Comparison of ENCODE assay signal across 1 cellular context in genomic region chr20:36181934-36182603, GRCh38.
A peak's percentile ranks its signal among the peaks of the same experiment; 100 is the strongest.
TF ChIP-seq lines count a peak whose summit lies in the region.

No MANE protein-coding gene starts in this region.

TF ChIP-seq in HepG2, 621 proteins besides CTCF, POLR2A, EP300 and RAD21 (continued from another document and continues in another):
- TF ChIP-seq SKIL (CRISPR knock-in tag; IDR thresholded peaks at IDR 0.05; ENCODE audit: borderline replicate concordance) (peak; percentile 57), CHD4 (IDR thresholded peaks at IDR 0.05; ENCODE audit: borderline replicate concordance, low read length) (peak; percentile 98), FOXO1 (CRISPR knock-in tag; IDR thresholded peaks at IDR 0.05) (peak; percentile 87), THAP11 (CRISPR knock-in tag; IDR thresholded peaks at IDR 0.05) (peak; percentile 74), NR2F6 (IDR thresholded peaks at IDR 0.05) (peak; percentile 45; the same call in 1 of the 2 replicates), NR2F6 (CRISPR knock-in tag; IDR thresholded peaks at IDR 0.05) (peak; percentile 84), SOX13 (IDR thresholded peaks at IDR 0.05) (no peak), SOX13 (CRISPR knock-in tag; conservative IDR thresholded peaks at IDR 0.05 in 1 of 2, IDR thresholded peaks at IDR 0.05 in 1 of 2) (peak in 1 of 2 experiments; percentile 35; a peak in 1 of 4 replicates), TRAFD1 (CRISPR knock-in tag; IDR thresholded peaks at IDR 0.05; ENCODE audit: borderline replicate concordance) (no peak; the same call in 1 of the 2 replicates), ZSCAN20 (CRISPR knock-in tag; IDR thresholded peaks at IDR 0.05; ENCODE audit: borderline replicate concordance) (no peak), ZNF850 (CRISPR knock-in tag; conservative IDR thresholded peaks at IDR 0.05) (no peak), RFX1 (IDR thresholded peaks at IDR 0.05) (no peak), ZNF343 (CRISPR knock-in tag; IDR thresholded peaks at IDR 0.05) (no peak), KDM2A (CRISPR knock-in tag; IDR thresholded peaks at IDR 0.05; ENCODE audit: borderline replicate concordance, low read depth) (peak; percentile 49; the same call in 1 of the 2 replicates), NFKBIZ (CRISPR knock-in tag; IDR thresholded peaks at IDR 0.05) (0 out of 2 replicates have a peak, but pooled peaks have one; percentile 31), TBX3 (IDR thresholded peaks at IDR 0.05; ENCODE audit: borderline replicate concordance) (no peak), ARNT2 (CRISPR knock-in tag; IDR thresholded peaks at IDR 0.05; ENCODE audit: low read depth) (peak; percentile 65), JDP2 (CRISPR knock-in tag; IDR thresholded peaks at IDR 0.05; ENCODE audit: borderline replicate concordance) (no peak), CEBPB (IDR thresholded peaks at IDR 0.05; ENCODE audit: borderline replicate concordance, low read depth, low read length) (peak; percentile 93), ZNF782 (CRISPR knock-in tag; IDR thresholded peaks at IDR 0.05; ENCODE audit: borderline replicate concordance) (no peak), ATAD3A (CRISPR knock-in tag; IDR thresholded peaks at IDR 0.05) (no peak), THAP9 (CRISPR knock-in tag; IDR thresholded peaks at IDR 0.05; ENCODE audit: borderline replicate concordance) (0 out of 2 replicates have a peak, but pooled peaks have one; percentile 71), ZBTB21 (CRISPR knock-in tag; IDR thresholded peaks at IDR 0.05) (peak; percentile 97), AGO1 (IDR thresholded peaks at IDR 0.05; ENCODE audit: low read depth, low read length, poor library complexity, severe bottlenecking) (no peak), TAF1 (CRISPR knock-in tag; IDR thresholded peaks at IDR 0.05) (no peak; the same call in 1 of the 2 replicates), MTF1 (CRISPR knock-in tag; IDR thresholded peaks at IDR 0.05) (no peak), ZNF577 (CRISPR knock-in tag; IDR thresholded peaks at IDR 0.05; ENCODE audit: borderline replicate concordance, low read depth) (no peak), HOXA3 (CRISPR knock-in tag; IDR thresholded peaks at IDR 0.05) (peak; percentile 67; the same call in 1 of the 2 replicates), MATR3 (CRISPR knock-in tag; IDR thresholded peaks at IDR 0.05) (no peak), ZNF333 (CRISPR knock-in tag; IDR thresholded peaks at IDR 0.05; ENCODE audit: borderline replicate concordance) (no peak), REXO4 (CRISPR knock-in tag; IDR thresholded peaks at IDR 0.05; ENCODE audit: borderline replicate concordance) (no peak), MTA3 (CRISPR knock-in tag; IDR thresholded peaks at IDR 0.05) (no peak), NFATC3 (CRISPR knock-in tag; IDR thresholded peaks at IDR 0.05) (no peak), JUNB (CRISPR knock-in tag; IDR thresholded peaks at IDR 0.05; ENCODE audit: borderline replicate concordance) (no peak), NCOA2 (CRISPR knock-in tag; IDR thresholded peaks at IDR 0.05) (peak; percentile 38; the same call in 1 of the 2 replicates), KAT8 (CRISPR knock-in tag; IDR thresholded peaks at IDR 0.05) (peak; percentile 64), RBFOX2 (IDR thresholded peaks at IDR 0.05; ENCODE audit: low read depth, low read length) (no peak), HNRNPK (IDR thresholded peaks at IDR 0.05; ENCODE audit: low read depth, low read length, poor library complexity, severe bottlenecking) (no peak), ZNF512 (CRISPR knock-in tag; IDR thresholded peaks at IDR 0.05) (no peak), GATAD1 (CRISPR knock-in tag; IDR thresholded peaks at IDR 0.05) (peak; percentile 39; the same call in 1 of the 2 replicates), ZNF225 (CRISPR knock-in tag; IDR thresholded peaks at IDR 0.05) (peak; percentile 70), ZFP62 (CRISPR knock-in tag; IDR thresholded peaks at IDR 0.05) (no peak), KAT7 (CRISPR knock-in tag; IDR thresholded peaks at IDR 0.05; ENCODE audit: borderline replicate concordance) (no peak), MAFG (CRISPR knock-in tag; IDR thresholded peaks at IDR 0.05) (no peak), ZBTB38 (CRISPR knock-in tag; IDR thresholded peaks at IDR 0.05) (peak; percentile 70), KLF15 (CRISPR knock-in tag; IDR thresholded peaks at IDR 0.05; ENCODE audit: borderline replicate concordance) (no peak), KLF13 (CRISPR knock-in tag; IDR thresholded peaks at IDR 0.05) (no peak), NFIB (CRISPR knock-in tag; IDR thresholded peaks at IDR 0.05; ENCODE audit: borderline replicate concordance) (0 out of 2 replicates have a peak, but pooled peaks have one; percentile 15), TFAP4 (IDR thresholded peaks at IDR 0.05; ENCODE audit: borderline replicate concordance, low read depth) (peak; percentile 79; the same call in 1 of the 2 replicates), ZSCAN21 (CRISPR knock-in tag; IDR thresholded peaks at IDR 0.05; ENCODE audit: borderline replicate concordance) (0 out of 2 replicates have a peak, but pooled peaks have one; percentile 34), HES4 (CRISPR knock-in tag; IDR thresholded peaks at IDR 0.05; ENCODE audit: borderline replicate concordance) (0 out of 2 replicates have a peak, but pooled peaks have one; percentile 25), HOXA9 (CRISPR knock-in tag; IDR thresholded peaks at IDR 0.05; ENCODE audit: borderline replicate concordance) (0 out of 2 replicates have a peak, but pooled peaks have one; percentile 68), SRY (CRISPR knock-in tag; IDR thresholded peaks at IDR 0.05) (peak; percentile 13; the same call in 1 of the 2 replicates), IRF1 (CRISPR knock-in tag; IDR thresholded peaks at IDR 0.05; ENCODE audit: low read depth) (no peak)
- TF ChIP-seq, protein P1, sequence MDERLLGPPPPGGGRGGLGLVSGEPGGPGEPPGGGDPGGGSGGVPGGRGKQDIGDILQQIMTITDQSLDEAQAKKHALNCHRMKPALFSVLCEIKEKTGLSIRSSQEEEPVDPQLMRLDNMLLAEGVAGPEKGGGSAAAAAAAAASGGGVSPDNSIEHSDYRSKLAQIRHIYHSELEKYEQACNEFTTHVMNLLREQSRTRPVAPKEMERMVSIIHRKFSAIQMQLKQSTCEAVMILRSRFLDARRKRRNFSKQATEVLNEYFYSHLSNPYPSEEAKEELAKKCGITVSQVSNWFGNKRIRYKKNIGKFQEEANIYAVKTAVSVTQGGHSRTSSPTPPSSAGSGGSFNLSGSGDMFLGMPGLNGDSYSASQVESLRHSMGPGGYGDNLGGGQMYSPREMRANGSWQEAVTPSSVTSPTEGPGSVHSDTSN (CRISPR knock-in tag; IDR thresholded peaks at IDR 0.05), result peak; percentile 44; the same call in 1 of the 2 replicates
- TF ChIP-seq, protein P2, sequence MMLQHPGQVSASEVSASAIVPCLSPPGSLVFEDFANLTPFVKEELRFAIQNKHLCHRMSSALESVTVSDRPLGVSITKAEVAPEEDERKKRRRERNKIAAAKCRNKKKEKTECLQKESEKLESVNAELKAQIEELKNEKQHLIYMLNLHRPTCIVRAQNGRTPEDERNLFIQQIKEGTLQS (CRISPR knock-in tag; IDR thresholded peaks at IDR 0.05), result peak; percentile 86
- TF ChIP-seq, protein P3, sequence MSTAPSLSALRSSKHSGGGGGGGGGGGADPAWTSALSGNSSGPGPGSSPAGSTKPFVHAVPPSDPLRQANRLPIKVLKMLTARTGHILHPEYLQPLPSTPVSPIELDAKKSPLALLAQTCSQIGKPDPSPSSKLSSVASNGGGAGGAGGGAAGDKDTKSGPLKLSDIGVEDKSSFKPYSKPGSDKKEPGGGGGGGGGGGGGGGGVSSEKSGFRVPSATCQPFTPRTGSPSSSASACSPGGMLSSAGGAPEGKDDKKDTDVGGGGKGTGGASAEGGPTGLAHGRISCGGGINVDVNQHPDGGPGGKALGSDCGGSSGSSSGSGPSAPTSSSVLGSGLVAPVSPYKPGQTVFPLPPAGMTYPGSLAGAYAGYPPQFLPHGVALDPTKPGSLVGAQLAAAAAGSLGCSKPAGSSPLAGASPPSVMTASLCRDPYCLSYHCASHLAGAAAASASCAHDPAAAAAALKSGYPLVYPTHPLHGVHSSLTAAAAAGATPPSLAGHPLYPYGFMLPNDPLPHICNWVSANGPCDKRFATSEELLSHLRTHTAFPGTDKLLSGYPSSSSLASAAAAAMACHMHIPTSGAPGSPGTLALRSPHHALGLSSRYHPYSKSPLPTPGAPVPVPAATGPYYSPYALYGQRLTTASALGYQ (CRISPR knock-in tag; IDR thresholded peaks at IDR 0.05), result no peak
- TF ChIP-seq, protein P4, sequence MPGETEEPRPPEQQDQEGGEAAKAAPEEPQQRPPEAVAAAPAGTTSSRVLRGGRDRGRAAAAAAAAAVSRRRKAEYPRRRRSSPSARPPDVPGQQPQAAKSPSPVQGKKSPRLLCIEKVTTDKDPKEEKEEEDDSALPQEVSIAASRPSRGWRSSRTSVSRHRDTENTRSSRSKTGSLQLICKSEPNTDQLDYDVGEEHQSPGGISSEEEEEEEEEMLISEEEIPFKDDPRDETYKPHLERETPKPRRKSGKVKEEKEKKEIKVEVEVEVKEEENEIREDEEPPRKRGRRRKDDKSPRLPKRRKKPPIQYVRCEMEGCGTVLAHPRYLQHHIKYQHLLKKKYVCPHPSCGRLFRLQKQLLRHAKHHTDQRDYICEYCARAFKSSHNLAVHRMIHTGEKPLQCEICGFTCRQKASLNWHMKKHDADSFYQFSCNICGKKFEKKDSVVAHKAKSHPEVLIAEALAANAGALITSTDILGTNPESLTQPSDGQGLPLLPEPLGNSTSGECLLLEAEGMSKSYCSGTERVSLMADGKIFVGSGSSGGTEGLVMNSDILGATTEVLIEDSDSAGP (CRISPR knock-in tag; IDR thresholded peaks at IDR 0.05; ENCODE audit: borderline replicate concordance), result peak; percentile 15
